ENCODE assay signal across 1 cellular context in genomic region chr12:1918081-1918874, GRCh38.
TF ChIP-seq lines count a peak whose summit lies in the region.

CACNA2D4 (minus strand) TSS chr12:1918652; CDS start chr12:1918473, 179 bp downstream.

TF ChIP-seq in H1, 55 proteins besides CTCF, POLR2A, EP300 and RAD21 (continued from another document):
- TF ChIP-seq ZNF274 (IDR thresholded peaks at IDR 0.05; ENCODE audit: borderline replicate concordance, extremely low read depth, low read length) (no peak), MAX (IDR thresholded peaks at IDR 0.05) (no peak), SAP30 (IDR thresholded peaks at IDR 0.05; ENCODE audit: insufficient read depth, insufficient replicate concordance, low read length) (no peak), SP1 (IDR thresholded peaks at IDR 0.05; ENCODE audit: low read depth, low read length) (no peak), ATF3 (IDR thresholded peaks at IDR 0.05; ENCODE audit: insufficient read depth, low read depth, low read length) (no peak)
